Comparison of ENCODE assay signal across 16 cellular contexts in the genomic region with DNA sequence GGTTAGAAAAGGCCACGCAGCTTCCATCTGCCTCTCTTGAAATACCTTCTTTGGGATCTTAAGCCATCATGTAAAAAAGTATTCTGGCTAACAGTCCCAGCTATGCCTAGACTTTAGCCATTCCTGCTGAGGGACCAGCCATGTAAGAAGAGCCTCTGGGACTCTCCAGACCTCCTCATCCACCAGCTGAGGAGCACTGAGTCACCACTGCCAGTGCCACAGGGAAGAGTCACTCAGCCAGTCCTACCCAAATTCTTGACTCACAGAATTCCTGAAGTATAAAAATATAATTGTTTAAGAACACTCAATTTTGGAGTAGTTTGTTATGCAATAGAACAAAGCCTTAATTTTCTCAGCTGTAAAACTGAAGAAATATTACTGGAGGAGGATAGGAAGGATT.
DNase-seq lines count a peak whose midpoint lies in the region; ATAC-seq lines count a peak whose summit lies in the region.
"Had no signal": no experiment of that assay in that cellular context is flagged by ENCODE, and none has a peak within 500 bp of the region (broad histone marks: within the 10 kb centered on the region; RNA-seq: fewer than 3 reads in every experiment).

No MANE protein-coding gene starts in this region.

- ATAC-seq in GM18909 (IDR thresholded peaks at IDR 0.05; ENCODE audit: poor library complexity, unreplicated experiment), result no peak
- ATAC-seq in HG02852 (IDR thresholded peaks at IDR 0.05; ENCODE audit: unreplicated experiment), result no peak
- ATAC-seq: heart right ventricle, natural killer cell, right lobe of liver had no signal

- DNase-seq in HPDE6-E6E7 (ENCODE audit: extremely low spot score), result peak; percentile 19
- DNase-seq in amniotic epithelial cell (ENCODE audit: low read depth), result peak; percentile 24
- peak; percentile 68 for DNase-seq in glomerular visceral epithelial cell (ENCODE audit: extremely low spot score)
- no peak for DNase-seq in NK-92 (lab: John Stamatoyannopoulos, UW; ENCODE audit: unreplicated experiment)
- no peak for DNase-seq in iPS-NIHi7 (ENCODE audit: extremely low spot score)
- DNase-seq: activated CD4-positive, alpha-beta T cell treated with anti-CD3 and anti-CD28 coated beads for 4 hours; activated T-cell treated with anti-CD3 and anti-CD28 coated beads, Interleukin-2, amount 50 U/mL, for 48 hours; effector CD8-positive, alpha-beta T cell; heart right ventricle; natural killer cell; NCI-H1417; OCI-M1; right lobe of liver; T-helper 1 cell had no signal

Comparison
In these comparisons a context has a peak if more than half of its experiments do, and no peak if none do; other contexts are left out.
1. DNase-seq: peak in HPDE6-E6E7 (single experiment), amniotic epithelial cell (single experiment) and glomerular visceral epithelial cell (single experiment); none in NK-92 (single experiment) and iPS-NIHi7 (single experiment).